ENCODE assay signal across 13 cellular contexts in the genomic region with DNA sequence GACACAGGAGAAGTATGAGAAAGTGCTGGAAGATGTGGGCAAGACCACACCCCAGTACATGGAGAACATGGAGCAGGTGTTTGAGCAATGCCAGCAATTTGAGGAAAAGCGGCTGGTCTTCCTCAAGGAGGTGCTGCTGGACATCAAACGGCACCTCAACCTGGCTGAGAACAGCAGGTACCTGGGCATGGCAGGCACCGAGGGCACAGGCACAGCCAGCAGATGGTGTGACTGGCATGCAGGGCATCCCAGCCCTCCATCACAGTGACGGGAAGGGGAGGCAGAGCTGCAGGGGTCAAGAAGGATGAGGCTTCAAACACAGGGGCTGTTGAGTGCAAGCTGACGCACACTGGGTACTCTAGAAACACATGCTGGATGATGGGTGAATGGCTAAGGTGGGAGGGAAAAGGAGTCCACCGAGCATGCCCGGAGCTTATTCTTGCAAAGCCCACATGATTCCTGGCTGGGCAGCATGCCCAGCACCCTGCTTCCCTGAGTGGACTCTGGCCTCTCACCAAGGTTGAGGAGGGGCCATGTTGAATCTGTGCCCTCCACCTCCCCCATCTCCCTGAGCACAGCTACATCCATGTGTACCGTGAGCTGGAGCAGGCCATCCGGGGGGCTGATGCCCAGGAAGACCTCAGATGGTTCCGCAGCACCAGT. TPM values are rescaled to one million over a fixed set of nuclear protein-coding genes. Genes with fewer than 3 reads are reported as not detected.
DNase-seq lines count a peak whose midpoint lies in the region; ATAC-seq and TF ChIP-seq lines count a peak whose summit lies in the region.
"Had no signal": no experiment of that assay in that cellular context is flagged by ENCODE, and none has a peak within 500 bp of the region (broad histone marks: within the 10 kb centered on the region; RNA-seq: fewer than 3 reads in every experiment).

No MANE protein-coding gene starts in this region.

- H3K27ac ChIP-seq in HCT116 (ENCODE audit: low read depth, low read length) (no peak overlapping the region), foreskin keratinocyte (no peak overlapping the region), GM23248 (no peak overlapping the region)
- H3K27ac ChIP-seq: sigmoid colon had no signal

- no peak overlapping the region for H3K4me2 ChIP-seq in HCT116 (ENCODE audit: low read length)
- H3K4me2 ChIP-seq in GM23248 (ENCODE audit: unreplicated experiment) = no peak overlapping the region

- TF ChIP-seq RAD21 in HCT116 (IDR thresholded peaks at IDR 0.05; ENCODE audit: low read depth) = peak; percentile 59

- H3K36me3 ChIP-seq in HCT116 (ENCODE audit: control insufficient read depth in 1 of 2, insufficient read depth in 2 of 2, low read length in 2 of 2) (no peaks in the 10 kb centered on the region), GM23248 (ENCODE audit: low read depth) (no peaks in the 10 kb centered on the region)
- H3K36me3 ChIP-seq: sigmoid colon had no signal

- ATAC-seq in HCT116 (no peak), foreskin keratinocyte (no peak), GM21515 (IDR thresholded peaks at IDR 0.05; ENCODE audit: unreplicated experiment) (no peak), GM18517 (IDR thresholded peaks at IDR 0.05; ENCODE audit: unreplicated experiment) (no peak)
- ATAC-seq: WTC11 had no signal

- 76% methylated on average over 10 of the region's 10 CpGs for WGBS in GM23248 (ENCODE audit: low coverage in 1 of 2, low lambda C conversion rate in 2 of 2, missing lambda C conversion rate in 2 of 2), 2 experiments

- no peaks in the 10 kb centered on the region for H3F3A ChIP-seq in GM23248 (ENCODE audit: insufficient read depth)

- H3K4me3 ChIP-seq in HCT116 (replicated peaks in 1 of 2; ENCODE audit: low read depth in 1 of 2, low read length in 2 of 2) (no peak overlapping the region), GM23248 (no peak overlapping the region)
- H3K4me3 ChIP-seq: sigmoid colon had no signal

- BruUV-seq in HCT116 (replicated peaks; lab: Mats Ljungman, UMichigan) = no TSS peak

- in situ Hi-C loops in GM23248 (cut with MboI) = no loop called here

- H3K9me3 ChIP-seq in HCT116 (ENCODE audit: control insufficient read depth in 1 of 2, insufficient read depth in 1 of 2, low read depth in 1 of 2, low read length in 2 of 2) (no peaks in the 10 kb centered on the region), GM23248 (ENCODE audit: low read depth) (no peaks in the 10 kb centered on the region)
- H3K9me3 ChIP-seq: sigmoid colon had no signal

- intact Hi-C loops in HCT116 (cut with micrococcal nuclease) = no loop called here

- CTCF ChIA-PET in HCT116 (lab: Charles Lee) = no interaction called here

- TF ChIP-seq CTCF in HCT116 (IDR thresholded peaks at IDR 0.05 in 2 of 3, conservative IDR thresholded peaks at IDR 0.05 in 1 of 3; ENCODE audit: borderline replicate concordance in 1 of 3, insufficient read depth in 1 of 3, low read depth in 2 of 3, low read length in 2 of 3) (peak in 2 of 3 experiments; percentile 4 to 47; a peak in 1 of 6 replicates), foreskin keratinocyte (conservative IDR thresholded peaks at IDR 0.05) (peak; percentile 25)

- no peaks in the 10 kb centered on the region for H3K27me3 ChIP-seq in HCT116 (ENCODE audit: insufficient read depth, low read length)
- no peaks in the 10 kb centered on the region for H3K27me3 ChIP-seq in foreskin keratinocyte
- H3K27me3 ChIP-seq in GM23248 (replicated peaks; ENCODE audit: insufficient read depth) = no peaks in the 10 kb centered on the region
- H3K27me3 ChIP-seq: sigmoid colon had no signal

- H2AFZ ChIP-seq in HCT116 (ENCODE audit: low read depth, low read length, poor library complexity, severe bottlenecking) (no peak overlapping the region), GM23248 (no peak overlapping the region)

- no peaks in the 10 kb centered on the region for H3K9me2 ChIP-seq in HCT116 (ENCODE audit: insufficient read depth)
- H3K9me2 ChIP-seq in GM23248 (ENCODE audit: insufficient read depth) = no peaks in the 10 kb centered on the region

- H3K9ac ChIP-seq in HCT116 (ENCODE audit: low read length) (no peak overlapping the region), GM23248 (no peak overlapping the region)

- H3K4me1 ChIP-seq in HCT116 (ENCODE audit: control insufficient read depth in 1 of 2, insufficient read depth in 2 of 2, low read length in 2 of 2) (peaks cover 10 to 14% of the 10 kb centered on the region in 2 experiments; a peak in 3 of 4 replicates), foreskin keratinocyte (no peaks in the 10 kb centered on the region), GM23248 (ENCODE audit: insufficient read depth) (peaks cover 5% of the 10 kb centered on the region; the same call in 1 of the 2 replicates)

- no peak for TF ChIP-seq POLR2A in HCT116 (IDR thresholded peaks at IDR 0.05; ENCODE audit: borderline replicate concordance, extremely low read depth, insufficient read depth, insufficient read length)

- H3K79me2 ChIP-seq in HCT116 (ENCODE audit: insufficient read depth, low read length) = no peaks in the 10 kb centered on the region
- H3K79me2 ChIP-seq in GM23248 (ENCODE audit: insufficient read depth) = no peaks in the 10 kb centered on the region

- DNase-seq in HCT116 (ENCODE audit: low read depth, low spot score) (no peak), NCI-H2196 treated with DMSO at 0.1 percent for 48 hours (lab: John Stamatoyannopoulos, UW; ENCODE audit: unreplicated experiment) (peak; percentile 63), foreskin keratinocyte (no peak), pons (ENCODE audit: low spot score) (peak; percentile 25), GM23248 (no peak), NCI-H526 (lab: John Stamatoyannopoulos, UW) (no peak)
- DNase-seq: activated naive CD8-positive, alpha-beta T cell treated with anti-CD3 and anti-CD28 coated beads, Interleukin-2, amount 10 ng/mL, durations not matched to agents 7 days and 5 days; H7; NCI-H1048; sigmoid colon had no signal

- RAD21 ChIA-PET in HCT116 (lab: Charles Lee; ENCODE audit: low non-redundant PET in 1 of 2, low total read pairs in 2 of 2, uncharacterized antibody in 2 of 2, unreplicated experiment in 2 of 2) = no interaction called here

- POLR2A ChIA-PET in HCT116 (lab: Charles Lee) = no interaction called here

- no peaks in the 10 kb centered on the region for H4K20me1 ChIP-seq in HCT116 (ENCODE audit: insufficient read depth)
- H4K20me1 ChIP-seq in GM23248 (ENCODE audit: insufficient read depth) = no peaks in the 10 kb centered on the region

TF ChIP-seq in HCT116, 20 proteins besides CTCF, POLR2A, EP300 and RAD21:
- TF ChIP-seq MAX (IDR thresholded peaks at IDR 0.05) = no peak

RNA-seq across cellular contexts. Expression of gene SPDEF, which starts 26.3 kb away (rescaled TPM):
- total RNA-seq in HCT116 (2021; ENCODE audit: unreplicated experiment) = 0.39 TPM
- polyA plus RNA-seq in HCT116 (2012) = 0.26 and 0.32 TPM in 2 replicates
- total RNA-seq in foreskin keratinocyte = 0.07 TPM in 1 of 2 replicates, not detected in the other
- 0.03 and 0.06 TPM in 2 replicates for polyA plus RNA-seq in foreskin keratinocyte
- total RNA-seq in GM23248 (2014; rRNA removed; shearing (Covaris generic)) = not detected in 2 replicates
- polyA plus RNA-seq in GM23248 (2016; fragmentation: Nextera tagmentation; extraction: Ambion mirVana) = not detected in 2 replicates
- total RNA-seq: activated naive CD8-positive, alpha-beta T cell treated with anti-CD3 and anti-CD28 coated beads, Interleukin-2, amount 10 ng/mL, durations not matched to agents 7 days and 5 days had no signal

Comparison
In these comparisons a context has a peak if more than half of its experiments do, and no peak if none do; other contexts are left out.
1. DNase-seq: peak in NCI-H2196 treated with DMSO at 0.1 percent for 48 hours (single experiment) and pons (single experiment); none in HCT116 (single experiment), foreskin keratinocyte (0 of 2), GM23248 (single experiment) and NCI-H526 (0 of 2).